In genomic region chr2:165443524-165443923, GRCh38 we compare ENCODE assay signal across 34 cellular contexts. TPM values are rescaled to one million over a fixed set of nuclear protein-coding genes. Genes with fewer than 3 reads are reported as not detected.
DNase-seq lines count a peak whose midpoint lies in the region; ATAC-seq, FAIRE-seq and TF ChIP-seq lines count a peak whose summit lies in the region.
"Had no signal": no experiment of that assay in that cellular context is flagged by ENCODE, and none has a peak within 500 bp of the region (broad histone marks: within the 10 kb centered on the region; RNA-seq: fewer than 3 reads in every experiment).

No MANE protein-coding gene starts in this region.

- no peak overlapping the region for H4K91ac ChIP-seq in H1 (replicated peaks; ENCODE audit: insufficient read length, low read length)

- FAIRE-seq in H1 (lab: Jason Lieb, UNC), result no peak
- no peak for FAIRE-seq in GM19239 (lab: Jason Lieb, UNC)
- FAIRE-seq: A549, GM12892 had no signal

- no peak overlapping the region for H2BK120ac ChIP-seq in H1 (replicated peaks; ENCODE audit: low read depth, low read length)

- H2BK20ac ChIP-seq in H1 (ENCODE audit: low read length), result no peak overlapping the region

- no peaks in the 10 kb centered on the region for H3K36me3 ChIP-seq in H1 (ENCODE audit: control insufficient read depth in 2 of 4, insufficient read depth in 4 of 4, low read length in 3 of 4)
- H3K36me3 ChIP-seq: breast epithelium, gastroesophageal sphincter, Peyer's patch, WERI-Rb-1 had no signal

- H3K14ac ChIP-seq in H1 (ENCODE audit: insufficient read length), result no peak overlapping the region

- H3K27me3 ChIP-seq in H1 (replicated peaks in 1 of 4; ENCODE audit: control insufficient read depth in 3 of 4, extremely low read depth in 1 of 4, insufficient read depth in 3 of 4, low read length in 3 of 4), result no peaks in the 10 kb centered on the region
- H3K27me3 ChIP-seq: breast epithelium, gastroesophageal sphincter, Peyer's patch, testis had no signal

- H2BK15ac ChIP-seq in H1 (ENCODE audit: low read length), result no peak overlapping the region

- CTCF ChIA-PET in activated CD4-positive, alpha-beta T cell treated with anti-CD3 and anti-CD28 coated beads, Interleukin-2, amount 10 ng/mL, durations not matched to agents 7 days and 5 days (lab: Charles Lee), result interaction anchor here (1.4 kb wide), 1 partner anchor 10 kb away, joined by 4 read pairs; no protein-coding TSS in a partner anchor
- CTCF ChIA-PET in H1 (lab: Charles Lee; ENCODE audit: partially characterized antibody), result interaction anchor here (0.8 to 1.5 kb wide), 2 partner anchors 9 to 120 kb away, joined by 4 to 5 read pairs; no protein-coding TSS in a partner anchor

- H3K27ac ChIP-seq in H1 (ENCODE audit: low read depth, low read length), result no peak overlapping the region
- H3K27ac ChIP-seq: A549, breast epithelium, gastroesophageal sphincter, GM23248, Peyer's patch, testis, WERI-Rb-1 had no signal

- no peak overlapping the region for H3K4me3 Mint-ChIP-seq in activated CD4-positive, alpha-beta T cell treated with anti-CD3 and anti-CD28 coated beads, Interleukin-2, amount 10 ng/mL, durations not matched to agents 24 days and 14 days
- no peak overlapping the region for H3K4me3 Mint-ChIP-seq in activated CD4-positive, alpha-beta T cell treated with anti-CD3 and anti-CD28 coated beads, Interleukin-2, amount 10 ng/mL, durations not matched to agents 7 days and 5 days
- H3K4me3 Mint-ChIP-seq: activated naive CD8-positive, alpha-beta T cell treated with anti-CD3 and anti-CD28 coated beads for 36 hours had no signal

- no peak overlapping the region for H3K4ac ChIP-seq in H1 (replicated peaks; ENCODE audit: insufficient read length, low read depth, low read length)

- TF ChIP-seq RAD21 in H1 (IDR thresholded peaks at IDR 0.05 in 1 of 2, conservative IDR thresholded peaks at IDR 0.05 in 1 of 2; ENCODE audit: low read depth in 2 of 2, low read length in 2 of 2), result no peak

- H3K79me2 ChIP-seq in H1 (ENCODE audit: control insufficient read depth in 1 of 2, insufficient read depth in 2 of 2, low read length in 2 of 2), result no peaks in the 10 kb centered on the region

- H3K4me1 ChIP-seq in H1 (replicated peaks in 1 of 4; ENCODE audit: control insufficient read depth in 3 of 4, insufficient read depth in 4 of 4, low read length in 3 of 4), result no peaks in the 10 kb centered on the region
- H3K4me1 ChIP-seq: A549, breast epithelium, Peyer's patch, testis had no signal

- H2AFZ ChIP-seq in H1 (ENCODE audit: low read length), result 0 out of 2 replicates have a peak overlapping the region, but pooled peaks have one; percentile 45
- H2AFZ ChIP-seq: GM23248 had no signal

- H3K27me3 Mint-ChIP-seq in activated CD4-positive, alpha-beta T cell treated with anti-CD3 and anti-CD28 coated beads, Interleukin-2, amount 10 ng/mL, durations not matched to agents 24 days and 14 days, result no peaks in the 10 kb centered on the region
- H3K27me3 Mint-ChIP-seq in activated CD4-positive, alpha-beta T cell treated with anti-CD3 and anti-CD28 coated beads, Interleukin-2, amount 10 ng/mL, durations not matched to agents 7 days and 5 days, result no peaks in the 10 kb centered on the region
- H3K27me3 Mint-ChIP-seq: activated naive CD8-positive, alpha-beta T cell treated with anti-CD3 and anti-CD28 coated beads for 36 hours; CD4-positive, alpha-beta memory T cell had no signal

- H4K5ac ChIP-seq in H1 (ENCODE audit: insufficient read length, low read depth, low read length), result no peak overlapping the region

- no peaks in the 10 kb centered on the region for H4K20me1 ChIP-seq in H1 (replicated peaks in 1 of 2; ENCODE audit: control insufficient read depth in 1 of 2, insufficient read depth in 2 of 2, low read length in 2 of 2)

- intact Hi-C loops in activated CD4-positive, alpha-beta T cell treated with anti-CD3 and anti-CD28 coated beads, Interleukin-2, amount 10 ng/mL, durations not matched to agents 24 days and 14 days (cut with micrococcal nuclease), result no loop called here

- H3K9ac ChIP-seq in H1 (replicated peaks in 1 of 4; ENCODE audit: extremely low read depth in 1 of 4, low read depth in 3 of 4, low read length in 3 of 4), result no peak overlapping the region
- H3K9ac ChIP-seq: GM23248 had no signal

- TF ChIP-seq POLR2A in H1 (IDR thresholded peaks at IDR 0.05; ENCODE audit: control extremely low read depth in 1 of 2, low read depth in 2 of 2, low read length in 2 of 2), result no peak

- no peak overlapping the region for H2BK5ac ChIP-seq in H1 (ENCODE audit: low read depth, low read length)

- H3K36me3 Mint-ChIP-seq in activated CD4-positive, alpha-beta T cell treated with anti-CD3 and anti-CD28 coated beads, Interleukin-2, amount 10 ng/mL, durations not matched to agents 24 days and 14 days (ENCODE audit: low read depth), result no peaks in the 10 kb centered on the region
- no peaks in the 10 kb centered on the region for H3K36me3 Mint-ChIP-seq in activated CD4-positive, alpha-beta T cell treated with anti-CD3 and anti-CD28 coated beads, Interleukin-2, amount 10 ng/mL, durations not matched to agents 7 days and 5 days (ENCODE audit: low read depth)
- H3K36me3 Mint-ChIP-seq: activated naive CD8-positive, alpha-beta T cell treated with anti-CD3 and anti-CD28 coated beads for 36 hours; CD4-positive, alpha-beta memory T cell had no signal

- POLR2A ChIA-PET in activated CD4-positive, alpha-beta T cell treated with anti-CD3 and anti-CD28 coated beads, Interleukin-2, amount 10 ng/mL, durations not matched to agents 7 days and 5 days (lab: Charles Lee), result no interaction called here
- POLR2A ChIA-PET in H1 (lab: Charles Lee; ENCODE audit: partially characterized antibody), result no interaction called here

- TF ChIP-seq CTCF in H1 (IDR thresholded peaks at IDR 0.05; ENCODE audit: control extremely low read depth in 1 of 3, insufficient read depth in 1 of 3, low read depth in 1 of 3, low read length in 3 of 3), result no peak

- peaks cover 4% of the 10 kb centered on the region for H3K9me3 Mint-ChIP-seq in activated CD4-positive, alpha-beta T cell treated with anti-CD3 and anti-CD28 coated beads, Interleukin-2, amount 10 ng/mL, durations not matched to agents 24 days and 14 days
- H3K9me3 Mint-ChIP-seq in activated CD4-positive, alpha-beta T cell treated with anti-CD3 and anti-CD28 coated beads, Interleukin-2, amount 10 ng/mL, durations not matched to agents 7 days and 5 days, result peaks cover 3% of the 10 kb centered on the region
- H3K9me3 Mint-ChIP-seq: activated naive CD8-positive, alpha-beta T cell treated with anti-CD3 and anti-CD28 coated beads for 36 hours; CD4-positive, alpha-beta memory T cell had no signal

- no peak overlapping the region for H3K27ac Mint-ChIP-seq in activated CD4-positive, alpha-beta T cell treated with anti-CD3 and anti-CD28 coated beads, Interleukin-2, amount 10 ng/mL, durations not matched to agents 24 days and 14 days
- no peak overlapping the region for H3K27ac Mint-ChIP-seq in activated CD4-positive, alpha-beta T cell treated with anti-CD3 and anti-CD28 coated beads, Interleukin-2, amount 10 ng/mL, durations not matched to agents 7 days and 5 days
- H3K27ac Mint-ChIP-seq: activated naive CD8-positive, alpha-beta T cell treated with anti-CD3 and anti-CD28 coated beads for 36 hours had no signal

- no peak overlapping the region for H3K18ac ChIP-seq in H1 (ENCODE audit: extremely low read depth, low read length)

- no peaks in the 10 kb centered on the region for H3K23me2 ChIP-seq in H1 (ENCODE audit: low read depth, low read length)

- no peak overlapping the region for H2BK12ac ChIP-seq in H1 (ENCODE audit: low read depth, low read length)

- H2AK5ac ChIP-seq in H1 (ENCODE audit: low read depth, low read length), result no peak overlapping the region

- DNase-seq in activated CD4-positive, alpha-beta T cell treated with anti-CD3 and anti-CD28 coated beads, Interleukin-2, amount 10 ng/mL, durations not matched to agents 24 days and 14 days, result peak; percentile 44
- DNase-seq in activated CD4-positive, alpha-beta T cell treated with anti-CD3 and anti-CD28 coated beads, Interleukin-2, amount 10 ng/mL, durations not matched to agents 7 days and 5 days, result no peak
- DNase-seq in NCI-H1436 (lab: John Stamatoyannopoulos, UW), result peak; percentile 31
- no peak for DNase-seq in H1 (ENCODE audit: low read depth in 1 of 2, low spot score in 2 of 2)
- DNase-seq in MV-4-11 (lab: John Stamatoyannopoulos, UW), result no peak
- DNase-seq in GM19239 (ENCODE audit: insufficient read length, low spot score), result no peak
- DNase-seq: activated CD4-positive, alpha-beta T cell treated with anti-CD3 and anti-CD28 coated beads for 48 hours; activated effector memory CD4-positive, alpha-beta T cell treated with Interleukin-2 at 50 U/mL for 16 hours; activated naive CD8-positive, alpha-beta T cell treated with anti-CD3 and anti-CD28 coated beads for 36 hours; anterior cingulate cortex; CD4-positive, alpha-beta memory T cell; GM23248; hypothalamus; Kasumi-1; left colon; mammary epithelial cell; NCI-H1048; NCI-H187 treated with DMSO at 0.1 percent for 48 hours; NCI-H526; Peyer's patch; right cardiac atrium; SHP77; stimulated activated CD4-positive, alpha-beta T cell treated with anti-CD3 and anti-CD28 coated beads, Interleukin-1b, Interleukin-23, amount 100 ng/mL, for 48 hours; stimulated activated naive CD8-positive, alpha-beta T cell treated with anti-CD3 and anti-CD28 coated beads, Interleukin-15, Interleukin-2, amounts not matched to agents 100 U/mL and 50 U/mL, for 24 hours; T1000; testis; WERI-Rb-1 had no signal

- no peak overlapping the region for H3K4me3 ChIP-seq in H1 (ENCODE audit: extremely low read depth in 1 of 4, insufficient read depth in 2 of 4, low read depth in 3 of 4, low read length in 4 of 4)
- H3K4me3 ChIP-seq: A549, breast epithelium, gastroesophageal sphincter, GM23248, Peyer's patch, testis had no signal

- peaks cover 5% of the 10 kb centered on the region for H3K4me1 Mint-ChIP-seq in activated CD4-positive, alpha-beta T cell treated with anti-CD3 and anti-CD28 coated beads, Interleukin-2, amount 10 ng/mL, durations not matched to agents 24 days and 14 days
- H3K4me1 Mint-ChIP-seq in activated CD4-positive, alpha-beta T cell treated with anti-CD3 and anti-CD28 coated beads, Interleukin-2, amount 10 ng/mL, durations not matched to agents 7 days and 5 days, result peaks cover 11% of the 10 kb centered on the region

- H3K23ac ChIP-seq in H1 (ENCODE audit: insufficient read length), result no peak overlapping the region

- ATAC-seq in HG03039 (IDR thresholded peaks at IDR 0.05; ENCODE audit: unreplicated experiment), result no peak
- ATAC-seq in GM19397 (IDR thresholded peaks at IDR 0.05; ENCODE audit: unreplicated experiment), result no peak
- ATAC-seq: A549; gastroesophageal sphincter; left colon; right cardiac atrium; stimulated activated naive CD8-positive, alpha-beta T cell treated with anti-CD3 and anti-CD28 coated beads, Interleukin-15, Interleukin-2, amounts not matched to agents 100 U/mL and 50 U/mL, for 24 hours had no signal

- H4K8ac ChIP-seq in H1 (ENCODE audit: extremely low read depth, insufficient read depth, low read length), result no peak overlapping the region

- no peak overlapping the region for H3K4me2 ChIP-seq in H1 (ENCODE audit: insufficient read depth in 1 of 2, low read depth in 2 of 2, low read length in 2 of 2)
- H3K4me2 ChIP-seq: A549 had no signal

- H3K9me3 ChIP-seq in H1 (ENCODE audit: insufficient read depth in 2 of 2, low read depth in 1 of 2, low read length in 1 of 2), result no peaks in the 10 kb centered on the region
- H3K9me3 ChIP-seq: A549, breast epithelium, gastroesophageal sphincter, Peyer's patch, testis had no signal

- WGBS in H1 (ENCODE audit: extremely low coverage in 1 of 2, insufficient coverage in 1 of 2, insufficient read length in 1 of 2, insufficient replicate concordance in 2 of 2, low coverage in 1 of 2, low lambda C conversion rate in 2 of 2, missing lambda C conversion rate in 1 of 2), 2 experiments, result 85% methylated on average over 1 of the region's 1 CpG; no CpG with 5 or more reads in 1 of the 2 experiments

- no peak overlapping the region for H3K56ac ChIP-seq in H1 (replicated peaks; ENCODE audit: insufficient read length, low read depth, low read length)

- no peaks in the 10 kb centered on the region for H3K79me1 ChIP-seq in H1 (ENCODE audit: low read depth, low read length)

- TF ChIP-seq EP300 in H1 (IDR thresholded peaks at IDR 0.05; ENCODE audit: borderline replicate concordance in 1 of 2, low read depth in 2 of 2, low read length in 2 of 2), result no peak

RNA-seq across cellular contexts. Expression of gene CSRNP3, which starts 26.0 kb away (rescaled TPM):
- total RNA-seq in activated CD4-positive, alpha-beta T cell treated with anti-CD3 and anti-CD28 coated beads, Interleukin-2, amount 10 ng/mL, durations not matched to agents 24 days and 14 days, result not detected in 2 replicates
- total RNA-seq in activated CD4-positive, alpha-beta T cell treated with anti-CD3 and anti-CD28 coated beads, Interleukin-2, amount 10 ng/mL, durations not matched to agents 7 days and 5 days, result not detected
- 6.5 and 6.7 TPM in 2 replicates for total RNA-seq in H1 (2021; fragmentation: NEBNext Ultra II Directional; extraction: Animal tissue kit (Norgen Biotek cat#: 25700))
- polyA plus RNA-seq in H1 (2011; rRNA removed), result 0.61 and 1.3 TPM in 2 replicates
- polyA plus RNA-seq in H1 (2011; cell fraction: cytosol; rRNA removed), result 1.4 TPM
- 1.8 TPM for polyA plus RNA-seq in H1 (2011; cell fraction: nucleus; rRNA removed)
- polyA plus RNA-seq in H1 (2012, experiment 1 of 2), result 2.5 to 5.8 TPM (median 2.7 TPM) in 4 replicates
- polyA plus RNA-seq in H1 (2012, experiment 2 of 2), result 5.9 TPM
- polyA plus RNA-seq in H1 (2013, experiment 1 of 2), result 3.0 TPM
- 2.1 TPM for polyA plus RNA-seq in H1 (2013, experiment 2 of 2)
- 12.1 and 13.0 TPM in 2 replicates for polyA minus RNA-seq in H1 (2011; rRNA and poly(A)+ RNA removed)
- 1.1 TPM for polyA minus RNA-seq in H1 (2011; cell fraction: cytosol; rRNA and poly(A)+ RNA removed)
- 17.9 TPM for polyA minus RNA-seq in H1 (2011; cell fraction: nucleus; rRNA and poly(A)+ RNA removed)
- total RNA-seq: activated CD8-positive, alpha-beta memory T cell treated with anti-CD3 and anti-CD28 coated beads for 36 hours; activated naive CD8-positive, alpha-beta T cell treated with anti-CD3 and anti-CD28 coated beads for 36 hours; CD4-positive, alpha-beta memory T cell had no signal
- polyA plus RNA-seq: CD4-positive, alpha-beta memory T cell had no signal

Comparison
In these comparisons a context has a peak if more than half of its experiments do, and no peak if none do; other contexts are left out.
1. DNase-seq: peak in activated CD4-positive, alpha-beta T cell treated with anti-CD3 and anti-CD28 coated beads, Interleukin-2, amount 10 ng/mL, durations not matched to agents 24 days and 14 days (single experiment) and NCI-H1436 (single experiment); none in activated CD4-positive, alpha-beta T cell treated with anti-CD3 and anti-CD28 coated beads, Interleukin-2, amount 10 ng/mL, durations not matched to agents 7 days and 5 days (single experiment), H1 (0 of 2), MV-4-11 (single experiment) and GM19239 (single experiment).